1 cellular context compared by ENCODE assay signal in genomic region chr6:137914530-137915193, GRCh38.
TF ChIP-seq lines count a peak whose summit lies in the region.

No MANE protein-coding gene starts in this region.

TF ChIP-seq in K562, 482 proteins besides CTCF, POLR2A, EP300 and RAD21 (continued from another document and continues in another):
- TF ChIP-seq ETS2 (tag; IDR thresholded peaks at IDR 0.05; ENCODE audit: borderline replicate concordance, poor library complexity, severe bottlenecking) (no peak), ZNF518B (CRISPR knock-in tag; IDR thresholded peaks at IDR 0.05) (no peak), SRSF7 (optimal IDR thresholded peaks at IDR 0.05; ENCODE audit: low read depth, low read length) (no peak), THRAP3 (IDR thresholded peaks at IDR 0.05; ENCODE audit: borderline replicate concordance) (no peak), PPARD (CRISPR knock-in tag; IDR thresholded peaks at IDR 0.05) (no peak), ZNF780A (CRISPR knock-in tag; IDR thresholded peaks at IDR 0.05) (no peak), RCOR1 (IDR thresholded peaks at IDR 0.05; ENCODE audit: borderline replicate concordance in 1 of 2, low read depth in 2 of 2, low read length in 2 of 2) (peak; percentile 29 to 89; a peak in 3 of 4 replicates), SMAD1 (IDR thresholded peaks at IDR 0.05; ENCODE audit: low read depth, low read length, partially characterized antibody) (no peak), HCFC1 (IDR thresholded peaks at IDR 0.05; ENCODE audit: low read depth, low read length) (no peak), PYGO2 (tag; IDR thresholded peaks at IDR 0.05) (no peak), HNRNPH1 (optimal IDR thresholded peaks at IDR 0.05; ENCODE audit: low read depth, low read length) (no peak), CBX2 (IDR thresholded peaks at IDR 0.05; ENCODE audit: insufficient read depth, low read length, poor library complexity, severe bottlenecking) (no peak), FOXA3 (CRISPR knock-in tag; conservative IDR thresholded peaks at IDR 0.05 in 1 of 2, IDR thresholded peaks at IDR 0.05 in 1 of 2) (peak in 1 of 2 experiments; percentile 73; a peak in 1 of 4 replicates), ZNF384 (IDR thresholded peaks at IDR 0.05; ENCODE audit: low read depth, low read length) (no peak), PTRF (tag; IDR thresholded peaks at IDR 0.05) (no peak), GTF2F1 (IDR thresholded peaks at IDR 0.05; ENCODE audit: low read depth, low read length) (no peak), RBM17 (IDR thresholded peaks at IDR 0.05; ENCODE audit: borderline replicate concordance, low read depth, low read length) (no peak), NFYB (IDR thresholded peaks at IDR 0.05; ENCODE audit: extremely low read depth, insufficient read length) (no peak), MTA1 (IDR thresholded peaks at IDR 0.05; ENCODE audit: borderline replicate concordance) (peak; percentile 76; the same call in 1 of the 2 replicates), RAD51 (IDR thresholded peaks at IDR 0.05; ENCODE audit: borderline replicate concordance, low read depth) (no peak), CSDE1 (IDR thresholded peaks at IDR 0.05) (no peak), PML (IDR thresholded peaks at IDR 0.05; ENCODE audit: low read length) (0 out of 2 replicates have a peak, but pooled peaks have one; percentile 49), ZNF174 (CRISPR knock-in tag; IDR thresholded peaks at IDR 0.05) (no peak), RBM34 (IDR thresholded peaks at IDR 0.05; ENCODE audit: borderline replicate concordance, insufficient read depth, low read length) (no peak), GATA2 (CRISPR knock-in tag; IDR thresholded peaks at IDR 0.05) (no peak), PHTF2 (CRISPR knock-in tag; IDR thresholded peaks at IDR 0.05) (no peak), ZNF507 (tag; conservative IDR thresholded peaks at IDR 0.05) (no peak), ZNF766 (CRISPR knock-in tag; conservative IDR thresholded peaks at IDR 0.05) (peak; percentile 82), NFATC3 (IDR thresholded peaks at IDR 0.05) (no peak), SIRT6 (IDR thresholded peaks at IDR 0.05; ENCODE audit: low read depth, low read length) (no peak), ASH1L (IDR thresholded peaks at IDR 0.05; ENCODE audit: borderline replicate concordance, low read depth, partially characterized antibody) (no peak), ZSCAN32 (CRISPR knock-in tag; IDR thresholded peaks at IDR 0.05) (peak; percentile 5; the same call in 1 of the 2 replicates), ZNF184 (CRISPR knock-in tag; IDR thresholded peaks at IDR 0.05) (no peak), SMAD4 (CRISPR knock-in tag; conservative IDR thresholded peaks at IDR 0.05) (peak; percentile 12), GABPB1 (CRISPR knock-in tag; IDR thresholded peaks at IDR 0.05) (no peak), ZNF583 (CRISPR knock-in tag; IDR thresholded peaks at IDR 0.05) (no peak), MECOM (CRISPR knock-in tag; IDR thresholded peaks at IDR 0.05) (peak; percentile 78; the same call in 1 of the 2 replicates), ZNF57 (CRISPR knock-in tag; IDR thresholded peaks at IDR 0.05) (no peak), TEAD1 (CRISPR knock-in tag; IDR thresholded peaks at IDR 0.05) (peak in 1 of 2 experiments; percentile 9; a peak in 1 of 4 replicates), ZBTB40 (IDR thresholded peaks at IDR 0.05) (no peak; the same call in 1 of the 2 replicates), ZBTB40 (CRISPR knock-in tag; IDR thresholded peaks at IDR 0.05) (no peak), MAFK (IDR thresholded peaks at IDR 0.05; ENCODE audit: low read length) (no peak; the same call in 1 of the 2 replicates), HNRNPLL (IDR thresholded peaks at IDR 0.05; ENCODE audit: low read depth, low read length, poor library complexity, severe bottlenecking) (no peak), BRD4 (IDR thresholded peaks at IDR 0.05) (no peak; the same call in 1 of the 2 replicates)
- TF ChIP-seq, protein P1, sequence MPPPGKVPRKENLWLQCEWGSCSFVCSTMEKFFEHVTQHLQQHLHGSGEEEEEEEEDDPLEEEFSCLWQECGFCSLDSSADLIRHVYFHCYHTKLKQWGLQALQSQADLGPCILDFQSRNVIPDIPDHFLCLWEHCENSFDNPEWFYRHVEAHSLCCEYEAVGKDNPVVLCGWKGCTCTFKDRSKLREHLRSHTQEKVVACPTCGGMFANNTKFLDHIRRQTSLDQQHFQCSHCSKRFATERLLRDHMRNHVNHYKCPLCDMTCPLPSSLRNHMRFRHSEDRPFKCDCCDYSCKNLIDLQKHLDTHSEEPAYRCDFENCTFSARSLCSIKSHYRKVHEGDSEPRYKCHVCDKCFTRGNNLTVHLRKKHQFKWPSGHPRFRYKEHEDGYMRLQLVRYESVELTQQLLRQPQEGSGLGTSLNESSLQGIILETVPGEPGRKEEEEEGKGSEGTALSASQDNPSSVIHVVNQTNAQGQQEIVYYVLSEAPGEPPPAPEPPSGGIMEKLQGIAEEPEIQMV (tag; conservative IDR thresholded peaks at IDR 0.05; ENCODE audit: low read depth): no peak; the same call in 1 of the 2 replicates
- TF ChIP-seq, protein P2, sequence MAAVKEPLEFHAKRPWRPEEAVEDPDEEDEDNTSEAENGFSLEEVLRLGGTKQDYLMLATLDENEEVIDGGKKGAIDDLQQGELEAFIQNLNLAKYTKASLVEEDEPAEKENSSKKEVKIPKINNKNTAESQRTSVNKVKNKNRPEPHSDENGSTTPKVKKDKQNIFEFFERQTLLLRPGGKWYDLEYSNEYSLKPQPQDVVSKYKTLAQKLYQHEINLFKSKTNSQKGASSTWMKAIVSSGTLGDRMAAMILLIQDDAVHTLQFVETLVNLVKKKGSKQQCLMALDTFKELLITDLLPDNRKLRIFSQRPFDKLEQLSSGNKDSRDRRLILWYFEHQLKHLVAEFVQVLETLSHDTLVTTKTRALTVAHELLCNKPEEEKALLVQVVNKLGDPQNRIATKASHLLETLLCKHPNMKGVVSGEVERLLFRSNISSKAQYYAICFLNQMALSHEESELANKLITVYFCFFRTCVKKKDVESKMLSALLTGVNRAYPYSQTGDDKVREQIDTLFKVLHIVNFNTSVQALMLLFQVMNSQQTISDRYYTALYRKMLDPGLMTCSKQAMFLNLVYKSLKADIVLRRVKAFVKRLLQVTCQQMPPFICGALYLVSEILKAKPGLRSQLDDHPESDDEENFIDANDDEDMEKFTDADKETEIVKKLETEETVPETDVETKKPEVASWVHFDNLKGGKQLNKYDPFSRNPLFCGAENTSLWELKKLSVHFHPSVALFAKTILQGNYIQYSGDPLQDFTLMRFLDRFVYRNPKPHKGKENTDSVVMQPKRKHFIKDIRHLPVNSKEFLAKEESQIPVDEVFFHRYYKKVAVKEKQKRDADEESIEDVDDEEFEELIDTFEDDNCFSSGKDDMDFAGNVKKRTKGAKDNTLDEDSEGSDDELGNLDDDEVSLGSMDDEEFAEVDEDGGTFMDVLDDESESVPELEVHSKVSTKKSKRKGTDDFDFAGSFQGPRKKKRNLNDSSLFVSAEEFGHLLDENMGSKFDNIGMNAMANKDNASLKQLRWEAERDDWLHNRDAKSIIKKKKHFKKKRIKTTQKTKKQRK (IDR thresholded peaks at IDR 0.05; ENCODE audit: borderline replicate concordance, low read depth, low read length): no peak
- TF ChIP-seq, protein P3, sequence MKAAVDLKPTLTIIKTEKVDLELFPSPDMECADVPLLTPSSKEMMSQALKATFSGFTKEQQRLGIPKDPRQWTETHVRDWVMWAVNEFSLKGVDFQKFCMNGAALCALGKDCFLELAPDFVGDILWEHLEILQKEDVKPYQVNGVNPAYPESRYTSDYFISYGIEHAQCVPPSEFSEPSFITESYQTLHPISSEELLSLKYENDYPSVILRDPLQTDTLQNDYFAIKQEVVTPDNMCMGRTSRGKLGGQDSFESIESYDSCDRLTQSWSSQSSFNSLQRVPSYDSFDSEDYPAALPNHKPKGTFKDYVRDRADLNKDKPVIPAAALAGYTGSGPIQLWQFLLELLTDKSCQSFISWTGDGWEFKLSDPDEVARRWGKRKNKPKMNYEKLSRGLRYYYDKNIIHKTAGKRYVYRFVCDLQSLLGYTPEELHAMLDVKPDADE (conservative IDR thresholded peaks at IDR 0.05; ENCODE audit: control insufficient read depth, low read depth, low read length): no peak
- TF ChIP-seq, protein P4, sequence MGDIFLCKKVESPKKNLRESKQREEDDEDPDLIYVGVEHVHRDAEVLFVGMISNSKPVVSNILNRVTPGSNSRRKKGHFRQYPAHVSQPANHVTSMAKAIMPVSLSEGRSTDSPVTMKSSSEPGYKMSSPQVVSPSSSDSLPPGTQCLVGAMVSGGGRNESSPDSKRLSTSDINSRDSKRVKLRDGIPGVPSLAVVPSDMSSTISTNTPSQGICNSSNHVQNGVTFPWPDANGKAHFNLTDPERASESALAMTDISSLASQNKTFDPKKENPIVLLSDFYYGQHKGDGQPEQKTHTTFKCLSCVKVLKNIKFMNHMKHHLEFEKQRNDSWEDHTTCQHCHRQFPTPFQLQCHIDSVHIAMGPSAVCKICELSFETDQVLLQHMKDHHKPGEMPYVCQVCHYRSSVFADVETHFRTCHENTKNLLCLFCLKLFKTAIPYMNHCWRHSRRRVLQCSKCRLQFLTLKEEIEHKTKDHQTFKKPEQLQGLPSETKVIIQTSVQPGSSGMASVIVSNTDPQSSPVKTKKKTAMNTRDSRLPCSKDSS (IDR thresholded peaks at IDR 0.05; ENCODE audit: low read depth, partially characterized antibody): no peak
